In the genomic region with DNA sequence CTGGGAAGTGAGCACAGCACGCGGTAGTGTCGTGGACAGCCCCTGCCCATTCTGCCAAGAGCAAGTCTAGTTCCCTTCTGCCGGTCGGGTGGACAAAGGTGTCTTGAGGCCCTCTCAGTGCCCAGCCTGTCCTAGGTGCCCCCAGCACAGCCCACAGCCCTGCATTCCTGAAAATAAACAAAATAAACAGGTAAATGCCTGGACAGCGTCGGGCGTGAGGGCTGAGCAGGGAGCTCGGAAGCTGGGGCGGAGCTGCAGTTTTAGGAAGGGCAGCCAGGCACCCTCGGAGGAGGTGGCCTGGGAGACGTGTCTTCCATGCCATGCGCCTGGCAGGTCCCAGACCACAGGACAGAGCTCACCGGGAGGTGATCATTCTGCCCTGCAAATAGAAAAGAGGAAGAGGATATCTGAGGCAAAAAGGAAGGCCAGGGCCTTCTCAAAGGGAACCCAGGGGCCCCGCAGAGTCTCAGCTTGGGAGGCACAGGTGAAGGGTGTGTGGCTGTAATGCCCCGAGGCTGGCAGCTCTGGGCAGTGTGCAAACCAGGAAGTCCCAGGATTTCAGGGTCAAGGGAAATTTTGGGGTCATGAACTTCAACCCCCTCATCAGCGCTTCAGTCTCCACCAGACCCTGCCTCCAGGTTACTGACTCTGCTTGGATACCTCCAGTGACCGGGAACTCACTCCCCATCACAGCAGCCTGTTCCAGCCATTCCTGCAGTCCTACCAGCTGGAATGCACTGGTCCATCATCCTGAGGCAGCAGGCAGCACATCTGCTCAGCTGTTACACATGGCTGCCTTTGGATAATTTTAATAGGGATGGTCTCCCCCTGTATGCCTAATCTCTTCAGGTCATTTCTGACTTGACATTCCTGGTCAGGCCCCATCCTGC, we compare ENCODE assay signal across 12 cellular contexts. TPM values are rescaled to one million over a fixed set of nuclear protein-coding genes. Genes with fewer than 3 reads are reported as not detected.
DNase-seq lines count a peak whose midpoint lies in the region; ATAC-seq and TF ChIP-seq lines count a peak whose summit lies in the region.
"Had no signal": no experiment of that assay in that cellular context is flagged by ENCODE, and none has a peak within 500 bp of the region (broad histone marks: within the 10 kb centered on the region; RNA-seq: fewer than 3 reads in every experiment).

No MANE protein-coding gene starts in this region.

- no peak overlapping the region for H3K9ac ChIP-seq in rectal smooth muscle tissue (ENCODE audit: low read length)

- H3K4me1 ChIP-seq in SJSA1 (replicated peaks) (peaks cover 46% of the 10 kb centered on the region), rectal smooth muscle tissue (ENCODE audit: control insufficient read depth, insufficient read depth, low read length) (no peaks in the 10 kb centered on the region)

- peak; percentile 60 for DNase-seq in H7
- no peak for DNase-seq in SJSA1 (ENCODE audit: low read depth in 1 of 2, low spot score in 2 of 2)
- DNase-seq in glutamatergic neuron: peak; percentile 18
- no peak for DNase-seq in cortex of kidney (lab: John Stamatoyannopoulos, UW)
- DNase-seq: activated gamma-delta T cell; NCI-H748 treated with DMSO at 0.1 percent for 48 hours; stimulated activated CD4-positive, alpha-beta T cell treated with anti-CD3 and anti-CD28 coated beads, Interleukin-2, amount 100 ng/mL, for 48 hours had no signal

- peaks cover 9% of the 10 kb centered on the region for H3K27me3 Mint-ChIP-seq in glutamatergic neuron (ENCODE audit: unreplicated experiment)
- H3K27me3 Mint-ChIP-seq in stimulated activated memory B cell treated with anti-CD40 and anti-IgM and Interleukin-4, amounts not matched to agents 10 μg/mL and 1 μg/mL and 100 μg/mL, for 72 hours: peaks cover 42% of the 10 kb centered on the region

- no peak for TF ChIP-seq CTCF in glutamatergic neuron (IDR thresholded peaks at IDR 0.05; ENCODE audit: partially characterized antibody, unreplicated experiment)

- ATAC-seq in HG03520 (IDR thresholded peaks at IDR 0.05; ENCODE audit: unreplicated experiment) (no peak), GM21447 (IDR thresholded peaks at IDR 0.05; ENCODE audit: unreplicated experiment) (no peak)
- ATAC-seq in stimulated activated memory B cell treated with anti-CD40 and anti-IgM and Interleukin-4, amounts not matched to agents 10 μg/mL and 1 μg/mL and 100 μg/mL, for 72 hours: no peak
- ATAC-seq: mucosa of descending colon had no signal

- H3K4me3 ChIP-seq in H7 (ENCODE audit: insufficient read depth, low read depth, low read length) (peak overlapping the region; percentile 28; the same call in 1 of the 2 replicates), SJSA1 (peak overlapping the region; percentile 91), rectal smooth muscle tissue (ENCODE audit: low read length) (peak overlapping the region; percentile 44)
- H3K4me3 ChIP-seq: mucosa of descending colon had no signal

- H3K27ac ChIP-seq in SJSA1 (peak overlapping the region; percentile 45), rectal smooth muscle tissue (ENCODE audit: low read depth, low read length) (no peak overlapping the region)

- H3K27me3 ChIP-seq in H7 (ENCODE audit: control insufficient read depth, insufficient read depth, low read length): peaks cover 24% of the 10 kb centered on the region
- H3K27me3 ChIP-seq in SJSA1 (replicated peaks): no peaks in the 10 kb centered on the region
- peaks cover 16% of the 10 kb centered on the region for H3K27me3 ChIP-seq in rectal smooth muscle tissue (ENCODE audit: control insufficient read depth, insufficient read depth, low read length)

- no peaks in the 10 kb centered on the region for H3K36me3 Mint-ChIP-seq in glutamatergic neuron (ENCODE audit: unreplicated experiment)
- no peaks in the 10 kb centered on the region for H3K36me3 Mint-ChIP-seq in stimulated activated memory B cell treated with anti-CD40 and anti-IgM and Interleukin-4, amounts not matched to agents 10 μg/mL and 1 μg/mL and 100 μg/mL, for 72 hours

- H3K9me3 ChIP-seq in SJSA1 (replicated peaks): no peaks in the 10 kb centered on the region
- H3K9me3 ChIP-seq: mucosa of descending colon had no signal

- no peaks in the 10 kb centered on the region for H3K4me1 Mint-ChIP-seq in glutamatergic neuron (ENCODE audit: low read depth, unreplicated experiment)
- H3K4me1 Mint-ChIP-seq in stimulated activated memory B cell treated with anti-CD40 and anti-IgM and Interleukin-4, amounts not matched to agents 10 μg/mL and 1 μg/mL and 100 μg/mL, for 72 hours: peaks cover 12% of the 10 kb centered on the region

- no peak overlapping the region for H3K27ac Mint-ChIP-seq in glutamatergic neuron (ENCODE audit: unreplicated experiment)
- no peak overlapping the region for H3K27ac Mint-ChIP-seq in stimulated activated memory B cell treated with anti-CD40 and anti-IgM and Interleukin-4, amounts not matched to agents 10 μg/mL and 1 μg/mL and 100 μg/mL, for 72 hours

- peaks cover 5% of the 10 kb centered on the region for H3K9me3 Mint-ChIP-seq in glutamatergic neuron (ENCODE audit: unreplicated experiment)
- no peaks in the 10 kb centered on the region for H3K9me3 Mint-ChIP-seq in stimulated activated memory B cell treated with anti-CD40 and anti-IgM and Interleukin-4, amounts not matched to agents 10 μg/mL and 1 μg/mL and 100 μg/mL, for 72 hours

- H3K4me3 Mint-ChIP-seq in glutamatergic neuron (ENCODE audit: unreplicated experiment): no peak overlapping the region
- H3K4me3 Mint-ChIP-seq in stimulated activated memory B cell treated with anti-CD40 and anti-IgM and Interleukin-4, amounts not matched to agents 10 μg/mL and 1 μg/mL and 100 μg/mL, for 72 hours: no peak overlapping the region

- H3K36me3 ChIP-seq in H7 (replicated peaks; ENCODE audit: control insufficient read depth, insufficient read depth, low read length) (no peaks in the 10 kb centered on the region), SJSA1 (peaks cover 47% of the 10 kb centered on the region), rectal smooth muscle tissue (ENCODE audit: control insufficient read depth, insufficient read depth, low read length) (no peaks in the 10 kb centered on the region)

RNA-seq across cellular contexts. Expression of a gene that starts 1.7 kb away (rescaled TPM):
- total RNA-seq in H7 (2014; rRNA removed; shearing (Covaris generic)): 0.28 and 0.44 TPM in 2 replicates
- 2.0 and 3.6 TPM in 2 replicates for total RNA-seq in SJSA1 (2014; rRNA removed; shearing (Covaris generic))
- 0.56 TPM for total RNA-seq in glutamatergic neuron (ENCODE audit: unreplicated experiment)

Comparison
In these comparisons a context has a peak if more than half of its experiments do, and no peak if none do; other contexts are left out.
1. DNase-seq: peak in H7 (single experiment) and glutamatergic neuron (single experiment); none in SJSA1 (0 of 2) and cortex of kidney (single experiment).
2. H3K4me3 ChIP-seq: peak in every context shown above with its lines; median percentile 91 in SJSA1; 44 in rectal smooth muscle tissue; 28 in H7.